ENCODE assay signal across 22 cellular contexts in the genomic region with DNA sequence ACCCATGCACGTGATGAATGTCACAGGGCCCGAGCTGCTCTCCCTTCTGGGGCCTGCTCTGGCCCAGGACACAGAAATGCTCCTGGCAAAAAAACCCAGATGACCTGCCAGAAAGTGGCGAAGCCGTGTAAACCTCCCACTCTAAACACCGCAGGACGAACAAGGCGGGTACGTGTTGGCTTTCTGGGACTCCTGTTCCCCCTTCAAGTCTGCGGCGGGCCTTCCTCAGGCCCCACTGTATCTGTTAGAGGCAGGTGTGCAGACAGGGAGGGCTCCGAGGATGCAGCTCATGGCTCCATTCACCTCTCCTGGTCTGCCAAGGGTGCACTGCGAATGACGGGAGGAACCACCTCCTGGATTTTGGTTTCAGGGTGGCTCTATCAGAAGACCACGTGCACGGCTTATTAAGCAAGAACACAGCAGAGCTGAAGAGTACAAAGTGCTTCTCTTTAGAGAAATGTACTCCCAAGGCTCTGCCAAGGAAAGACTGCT.
DNase-seq lines count a peak whose midpoint lies in the region; ATAC-seq and TF ChIP-seq lines count a peak whose summit lies in the region.
"Had no signal": no experiment of that assay in that cellular context is flagged by ENCODE, and none has a peak within 500 bp of the region (broad histone marks: within the 10 kb centered on the region; RNA-seq: fewer than 3 reads in every experiment).

No MANE protein-coding gene starts in this region.

- H3K4me1 Mint-ChIP-seq in CD4-positive, alpha-beta T cell (ENCODE audit: low read depth) = no peaks in the 10 kb centered on the region
- H3K4me1 Mint-ChIP-seq: endodermal cell had no signal

- no peak for TF ChIP-seq POLR2A in thyroid gland (IDR thresholded peaks at IDR 0.05)

- H3K27ac Mint-ChIP-seq in CD4-positive, alpha-beta T cell = no peak overlapping the region
- H3K27ac Mint-ChIP-seq: activated naive CD8-positive, alpha-beta T cell; activated T-helper 1 cell treated with anti-CD3 and anti-CD28 coated beads, Interleukin-12 subunit alpha, Interleukin-12 subunit beta, Interleukin-2, Interleukin-4 antibody, amounts not matched to agents 30 ng/mL and 10 ng/mL and 1 ng/mL, durations not matched to agents 14 hours and 24 hours and 36 hours; endodermal cell had no signal

- H3K36me3 ChIP-seq in heart right ventricle (no peaks in the 10 kb centered on the region), thyroid gland (no peaks in the 10 kb centered on the region)
- H3K36me3 ChIP-seq: Peyer's patch had no signal

- H3K4me1 ChIP-seq in heart right ventricle (peaks cover 0 to 13% (median 7%) of the 10 kb centered on the region in 9 donors), thyroid gland (peaks cover 3 to 6% of the 10 kb centered on the region in 2 donors)
- H3K4me1 ChIP-seq: Peyer's patch had no signal

- WGBS in heart right ventricle, 2 donors = 61 to 64% methylated on average over 15 of the region's 15 CpGs
- 45 to 51% methylated on average over 14 to 15 of the region's 15 CpGs for WGBS in thyroid gland, 2 donors

- ATAC-seq in heart right ventricle (peak; percentile 45 to 86 (median 72)), omental fat pad (ENCODE audit: low FRiP score) (peak; percentile 34)
- no peak for ATAC-seq in CD4-positive, alpha-beta T cell (ENCODE audit: poor library complexity)

- no peaks in the 10 kb centered on the region for H3K27me3 Mint-ChIP-seq in CD4-positive, alpha-beta T cell
- H3K27me3 Mint-ChIP-seq: activated naive CD8-positive, alpha-beta T cell had no signal

- POLR2A ChIA-PET in CD4-positive, alpha-beta T cell (lab: Charles Lee) = no interaction called here

- H3K9me3 Mint-ChIP-seq in CD4-positive, alpha-beta T cell = peaks cover 2% of the 10 kb centered on the region
- H3K9me3 Mint-ChIP-seq: endodermal cell had no signal

- H3K9me3 ChIP-seq in heart right ventricle (peaks cover 0 to 23% (median 12%) of the 10 kb centered on the region in 11 donors), thyroid gland (no peaks in the 10 kb centered on the region)
- peaks cover 15% of the 10 kb centered on the region for H3K9me3 ChIP-seq in CD4-positive, alpha-beta T cell (ENCODE audit: control insufficient read depth, low read length)

- CTCF ChIA-PET in CD4-positive, alpha-beta T cell (lab: Charles Lee) = no interaction called here

- TF ChIP-seq CTCF in heart right ventricle (IDR thresholded peaks at IDR 0.05) (no peak), omental fat pad (IDR thresholded peaks at IDR 0.05) (no peak), thyroid gland (IDR thresholded peaks at IDR 0.05) (no peak)
- no peak for TF ChIP-seq CTCF in CD4-positive, alpha-beta T cell (IDR thresholded peaks at IDR 0.05)

- H3K27me3 ChIP-seq in heart right ventricle = no peaks in the 10 kb centered on the region
- H3K27me3 ChIP-seq in thyroid gland = no peaks in the 10 kb centered on the region
- no peaks in the 10 kb centered on the region for H3K27me3 ChIP-seq in CD4-positive, alpha-beta T cell (ENCODE audit: control insufficient read depth, insufficient read depth, low read length)
- H3K27me3 ChIP-seq: hepatocyte, Peyer's patch had no signal

- intact Hi-C loops in heart right ventricle (cut with DNase I) (no loop called here), thyroid gland (cut with DNase I) (no loop called here)
- intact Hi-C loops in CD4-positive, alpha-beta T cell (cut with DNase I, micrococcal nuclease) = no loop called here

- no peak overlapping the region for H3K4me3 ChIP-seq in heart right ventricle
- H3K4me3 ChIP-seq in thyroid gland (replicated peaks in 1 of 3) = no peak overlapping the region
- H3K4me3 ChIP-seq: hepatocyte, Peyer's patch, SK-N-MC had no signal

- H3K4me3 Mint-ChIP-seq in CD4-positive, alpha-beta T cell = no peak overlapping the region
- H3K4me3 Mint-ChIP-seq: activated naive CD8-positive, alpha-beta T cell; activated T-helper 1 cell treated with anti-CD3 and anti-CD28 coated beads, Interleukin-12 subunit alpha, Interleukin-12 subunit beta, Interleukin-2, Interleukin-4 antibody, amounts not matched to agents 30 ng/mL and 10 ng/mL and 1 ng/mL, durations not matched to agents 14 hours and 24 hours and 36 hours; endodermal cell had no signal

- peak overlapping the region; percentile 22 for H3K27ac ChIP-seq in caudate nucleus (ENCODE audit: low read depth, low read length)
- H3K27ac ChIP-seq in heart right ventricle = peak overlapping the region in 3 of 10 donors; percentile 3 to 53 (median 44)
- H3K27ac ChIP-seq in thyroid gland = no peak overlapping the region
- no peak overlapping the region for H3K27ac ChIP-seq in CD4-positive, alpha-beta T cell (ENCODE audit: low read depth, low read length)
- H3K27ac ChIP-seq: hepatocyte, Peyer's patch, SK-N-MC had no signal

- DNase-seq in caudate nucleus (lab: John Stamatoyannopoulos, UW) (peak in 21 of 61 donors; percentile 4 to 60 (median 20)), heart right ventricle (peak in 1 of 2 donors; percentile 22), omental fat pad (ENCODE audit: low spot score) (no peak), thyroid gland (peak; percentile 52 to 54), H4 (ENCODE audit: low spot score) (no peak), NCI-H2227 treated with DMSO at 0.1 percent for 48 hours (lab: John Stamatoyannopoulos, UW) (no peak)
- DNase-seq in CD4-positive, alpha-beta T cell = no peak
- no peak for DNase-seq in activated CD4-positive, alpha-beta T cell treated with anti-CD3 and anti-CD28 coated beads for 48 hours
- DNase-seq: COR-L47; mammary epithelial cell; NCI-H1105 treated with DMSO at 0.1 percent for 48 hours; NCI-H2081; NCI-H446; occipital lobe; Peyer's patch; stimulated activated CD4-positive, alpha-beta T cell treated with anti-CD3 and anti-CD28 coated beads, Interleukin-1b, Interleukin-23, amount 100 ng/mL, for 48 hours; stimulated activated naive CD4-positive, alpha-beta T cell had no signal

- no peaks in the 10 kb centered on the region for H3K36me3 Mint-ChIP-seq in CD4-positive, alpha-beta T cell (ENCODE audit: low read depth)

Comparison
In these comparisons a context has a peak if more than half of its experiments do, and no peak if none do; other contexts are left out.
1. DNase-seq: peak in thyroid gland (2 of 2); none in omental fat pad (single experiment), CD4-positive, alpha-beta T cell (0 of 10), H4 (single experiment), NCI-H2227 treated with DMSO at 0.1 percent for 48 hours (single experiment) and activated CD4-positive, alpha-beta T cell treated with anti-CD3 and anti-CD28 coated beads for 48 hours (single experiment).